Comparison of ENCODE assay signal across 1 cellular context in genomic region chr2:11465485-11466306, GRCh38.
TF ChIP-seq lines count a peak whose summit lies in the region.

Gene E2F6 (minus strand): TSS chr2:11466161. CDS start chr2:11465879, 282 bp downstream.

TF ChIP-seq in WTC11, 78 proteins besides CTCF, POLR2A, EP300 and RAD21 (continued from another document and continues in another):
- TF ChIP-seq ZBTB43 (CRISPR knock-in tag; IDR thresholded peaks at IDR 0.05) (peak; percentile 98), GTF2I (CRISPR knock-in tag; conservative IDR thresholded peaks at IDR 0.05) (no peak), MXD4 (CRISPR knock-in tag; IDR thresholded peaks at IDR 0.05; ENCODE audit: borderline replicate concordance) (no peak), ZNF138 (CRISPR knock-in tag; conservative IDR thresholded peaks at IDR 0.05) (peak; percentile 89), NR2C2 (CRISPR knock-in tag; IDR thresholded peaks at IDR 0.05) (peak; percentile 87; the same call in 1 of the 2 replicates), ZNF532 (CRISPR knock-in tag; IDR thresholded peaks at IDR 0.05; ENCODE audit: borderline replicate concordance) (no peak), SOX15 (CRISPR knock-in tag; IDR thresholded peaks at IDR 0.05) (no peak), FOXJ3 (CRISPR knock-in tag; IDR thresholded peaks at IDR 0.05; ENCODE audit: borderline replicate concordance) (peak; percentile 96), ZMAT4 (CRISPR knock-in tag; IDR thresholded peaks at IDR 0.05) (no peak), KAT7 (CRISPR knock-in tag; IDR thresholded peaks at IDR 0.05; ENCODE audit: borderline replicate concordance) (peak; percentile 99; the same call in 1 of the 2 replicates), E2F1 (CRISPR knock-in tag; IDR thresholded peaks at IDR 0.05) (peak; percentile 92), TEAD4 (CRISPR knock-in tag; IDR thresholded peaks at IDR 0.05) (peak; percentile 85), SMAD3 (CRISPR knock-in tag; IDR thresholded peaks at IDR 0.05; ENCODE audit: borderline replicate concordance) (peak; percentile 93), ZNF671 (CRISPR knock-in tag; IDR thresholded peaks at IDR 0.05) (no peak; the same call in 1 of the 2 replicates), HMGA2 (CRISPR knock-in tag; IDR thresholded peaks at IDR 0.05) (no peak), PRRX2 (CRISPR knock-in tag; IDR thresholded peaks at IDR 0.05) (no peak), ZNF423 (CRISPR knock-in tag; IDR thresholded peaks at IDR 0.05) (no peak), NR1H2 (CRISPR knock-in tag; IDR thresholded peaks at IDR 0.05) (peak; percentile 97), ATF3 (CRISPR knock-in tag; conservative IDR thresholded peaks at IDR 0.05) (peak; percentile 88), IRF2 (CRISPR knock-in tag; IDR thresholded peaks at IDR 0.05; ENCODE audit: borderline replicate concordance, low read depth) (0 out of 2 replicates have a peak, but pooled peaks have one; percentile 58), RORB (CRISPR knock-in tag; IDR thresholded peaks at IDR 0.05) (no peak), NFYB (CRISPR knock-in tag; conservative IDR thresholded peaks at IDR 0.05; ENCODE audit: low read depth) (peak; percentile 26), PRDM15 (CRISPR knock-in tag; IDR thresholded peaks at IDR 0.05) (peak; percentile 99), ERG (CRISPR knock-in tag; IDR thresholded peaks at IDR 0.05) (peak; percentile 54; the same call in 1 of the 2 replicates), TCF7 (CRISPR knock-in tag; IDR thresholded peaks at IDR 0.05; ENCODE audit: low read depth) (peak; percentile 96), ZNF512 (CRISPR knock-in tag; IDR thresholded peaks at IDR 0.05; ENCODE audit: borderline replicate concordance) (peak; percentile 64; the same call in 1 of the 2 replicates), ARID4B (CRISPR knock-in tag; IDR thresholded peaks at IDR 0.05; ENCODE audit: borderline replicate concordance) (peak; percentile 98), MLX (CRISPR knock-in tag; IDR thresholded peaks at IDR 0.05) (no peak; the same call in 1 of the 2 replicates), ATF1 (CRISPR knock-in tag; IDR thresholded peaks at IDR 0.05) (peak; percentile 95), MAX (CRISPR knock-in tag; IDR thresholded peaks at IDR 0.05) (peak; percentile 99), STAT6 (CRISPR knock-in tag; conservative IDR thresholded peaks at IDR 0.05; ENCODE audit: low read depth) (0 out of 2 replicates have a peak, but pooled peaks have one; percentile 50)
